In the genomic region with DNA sequence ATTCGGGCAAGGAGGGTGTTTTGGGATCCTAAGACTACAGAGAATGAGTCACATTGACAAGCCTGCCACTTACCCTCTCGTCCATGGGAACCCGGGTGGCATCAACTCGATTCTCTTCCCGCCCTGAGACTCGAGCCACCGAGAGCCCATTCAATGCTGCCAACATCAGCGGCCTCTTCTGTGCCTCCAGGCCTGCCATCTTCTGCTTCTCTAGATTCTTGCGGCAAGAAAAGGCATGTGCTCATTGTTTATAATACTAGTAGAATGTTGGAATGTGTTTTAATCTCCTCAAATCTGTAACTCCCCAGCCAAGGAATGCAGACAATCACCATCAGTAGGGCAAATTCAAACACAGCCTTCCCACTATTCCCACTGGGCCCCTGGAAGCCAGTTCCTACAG, we compare ENCODE assay signal across 18 cellular contexts.
A peak's percentile ranks its signal among the peaks of the same experiment; 100 is the strongest.
DNase-seq lines count a peak whose midpoint lies in the region; ATAC-seq, FAIRE-seq and TF ChIP-seq lines count a peak whose summit lies in the region.
"Had no signal": no experiment of that assay in that cellular context is flagged by ENCODE, and none has a peak within 500 bp of the region (broad histone marks: within the 10 kb centered on the region; RNA-seq: fewer than 3 reads in every experiment).

No MANE protein-coding gene starts in this region.

- DNase-seq in AG20443 (ENCODE audit: low spot score): peak; percentile 69
- DNase-seq in Panc1 (ENCODE audit: low read depth, low spot score): no peak
- DNase-seq in endothelial cell of umbilical vein (ENCODE audit: low read depth, low spot score): peak; percentile 17
- no peak for DNase-seq in osteocyte (ENCODE audit: extremely low spot score, unreplicated experiment)
- no peak for DNase-seq in CD4-positive, alpha-beta memory T cell
- no peak for DNase-seq in RKO (ENCODE audit: low spot score)
- DNase-seq in COR-L47 (lab: John Stamatoyannopoulos, UW): no peak
- no peak for DNase-seq in UCSD-AML1 (lab: John Stamatoyannopoulos, UW; ENCODE audit: unreplicated experiment)
- DNase-seq: activated CD4-positive, alpha-beta T cell treated with anti-CD3 and anti-CD28 coated beads, Interleukin-2, amount 50 U/mL, for 4 hours; NCI-H1436; NCI-H524 treated with DMSO at 0.1 percent for 48 hours; stimulated activated CD8-positive, alpha-beta memory T cell treated with anti-CD3 and anti-CD28 coated beads, Interleukin-4, amount 100 ng/mL, for 48 hours had no signal

- H3K27me3 ChIP-seq in Panc1 (ENCODE audit: control insufficient read depth, insufficient read depth, low read length) (no peaks in the 10 kb centered on the region), endothelial cell of umbilical vein (ENCODE audit: control insufficient read depth in 2 of 2, insufficient read depth in 2 of 2, low read length in 2 of 2) (no peaks in the 10 kb centered on the region)
- no peaks in the 10 kb centered on the region for H3K27me3 ChIP-seq in CD4-positive, alpha-beta memory T cell (ENCODE audit: insufficient read depth, low read length)
- H3K27me3 ChIP-seq: BLaER1 treated with 17β-estradiol and CSF1 and Interleukin-3, amounts not matched to agents 10 nM and 100 nM had no signal

- H3K9me3 ChIP-seq in Panc1 (ENCODE audit: control insufficient read depth, insufficient read depth, low read depth, low read length) (no peaks in the 10 kb centered on the region), endothelial cell of umbilical vein (replicated peaks; ENCODE audit: control insufficient read depth, insufficient read depth, low read length) (no peaks in the 10 kb centered on the region)
- H3K9me3 ChIP-seq in CD4-positive, alpha-beta memory T cell (ENCODE audit: control insufficient read depth in 1 of 2, low read length in 2 of 2): no peaks in the 10 kb centered on the region
- H3K9me3 ChIP-seq: BLaER1 treated with 17β-estradiol and CSF1 and Interleukin-3, amounts not matched to agents 10 nM and 100 nM had no signal

- H3K9ac ChIP-seq in endothelial cell of umbilical vein (replicated peaks; ENCODE audit: extremely low read depth, insufficient read depth, low read length): no peak overlapping the region
- H3K9ac ChIP-seq: BLaER1 treated with 17β-estradiol and CSF1 and Interleukin-3, amounts not matched to agents 10 nM and 100 nM; parathyroid adenoma had no signal

- peaks cover 42% of the 10 kb centered on the region for H3K36me3 Mint-ChIP-seq in osteocyte (ENCODE audit: unreplicated experiment)
- H3K36me3 Mint-ChIP-seq in CD4-positive, alpha-beta memory T cell: no peaks in the 10 kb centered on the region

- H2AFZ ChIP-seq in endothelial cell of umbilical vein (ENCODE audit: low read depth, low read length): no peak overlapping the region
- H2AFZ ChIP-seq: parathyroid adenoma had no signal

- H3K9me1 ChIP-seq in endothelial cell of umbilical vein (replicated peaks; ENCODE audit: control insufficient read depth, extremely low read depth, insufficient read depth, low read length): no peaks in the 10 kb centered on the region

- no peak overlapping the region for H3K4me3 ChIP-seq in Panc1 (ENCODE audit: low read depth in 2 of 2, low read length in 2 of 2)
- no peak overlapping the region for H3K4me3 ChIP-seq in endothelial cell of umbilical vein (replicated peaks in 1 of 3; ENCODE audit: insufficient read depth in 1 of 3, low read depth in 1 of 3, low read length in 3 of 3)
- no peak overlapping the region for H3K4me3 ChIP-seq in CD4-positive, alpha-beta memory T cell (ENCODE audit: low read length in 2 of 2)
- H3K4me3 ChIP-seq: BLaER1 treated with 17β-estradiol and CSF1 and Interleukin-3, amounts not matched to agents 10 nM and 100 nM had no signal

- H3K4me1 ChIP-seq in Panc1 (ENCODE audit: control insufficient read depth, insufficient read depth, low read length): peaks cover 30% of the 10 kb centered on the region
- H3K4me1 ChIP-seq in endothelial cell of umbilical vein (ENCODE audit: control insufficient read depth, extremely low read depth, insufficient read depth, low read length): no peaks in the 10 kb centered on the region
- H3K4me1 ChIP-seq in CD4-positive, alpha-beta memory T cell (ENCODE audit: insufficient read depth, low read length): no peaks in the 10 kb centered on the region
- H3K4me1 ChIP-seq: BLaER1 treated with 17β-estradiol and CSF1 and Interleukin-3, amounts not matched to agents 10 nM and 100 nM; parathyroid adenoma had no signal

- ATAC-seq in Panc1: peak; percentile 42

- H3K4me3 Mint-ChIP-seq in osteocyte (ENCODE audit: unreplicated experiment): peak overlapping the region; percentile 20
- no peak overlapping the region for H3K4me3 Mint-ChIP-seq in CD4-positive, alpha-beta memory T cell
- H3K4me3 Mint-ChIP-seq: brain; T-helper 2 cell treated with Interferon-gamma antibody and Interleukin-4, amounts not matched to agents 5 μg/mL and 100 μg/mL, for 36 hours had no signal

- dilution Hi-C loops in endothelial cell of umbilical vein (cut with MboI; ENCODE audit: extremely low pct_ligation_motif_present, low sequenced_read_pairs): no loop called here

- in situ Hi-C loops in Panc1 (cut with HindIII; ENCODE audit: low pct_unique_long_range_greater_than_20kb, low sequenced_read_pairs): no loop called here

- no peak for FAIRE-seq in endothelial cell of umbilical vein (lab: Jason Lieb, UNC)
- FAIRE-seq: G401.6 had no signal

- H3K4me2 ChIP-seq in endothelial cell of umbilical vein (ENCODE audit: insufficient read depth, low read length): no peak overlapping the region
- H3K4me2 ChIP-seq: BLaER1 treated with 17β-estradiol and CSF1 and Interleukin-3, amounts not matched to agents 10 nM and 100 nM had no signal

- peaks cover 2% of the 10 kb centered on the region for H3K79me2 ChIP-seq in endothelial cell of umbilical vein (ENCODE audit: control insufficient read depth, insufficient read depth, low read length)
- H3K79me2 ChIP-seq: parathyroid adenoma had no signal

- intact Hi-C loops in Panc1 (cut with micrococcal nuclease; ENCODE audit: unreplicated experiment) (no loop called here), endothelial cell of umbilical vein (cut with micrococcal nuclease) (no loop called here)
- intact Hi-C loops in CD4-positive, alpha-beta memory T cell (cut with micrococcal nuclease): no loop called here

- H3K27ac Mint-ChIP-seq in osteocyte (ENCODE audit: unreplicated experiment): peak overlapping the region; percentile 86
- H3K27ac Mint-ChIP-seq in CD4-positive, alpha-beta memory T cell: no peak overlapping the region
- H3K27ac Mint-ChIP-seq: activated T-helper 2 cell treated with anti-CD3 and anti-CD28 coated beads, Interferon-gamma antibody, Interleukin-2, Interleukin-4, amounts not matched to agents 10 μg/mL and 5 μg/mL and 100 μg/mL, durations not matched to agents 14 hours and 24 hours and 36 hours; T-helper 2 cell treated with Interferon-gamma antibody and Interleukin-4, amounts not matched to agents 5 μg/mL and 100 μg/mL, for 36 hours had no signal

- CTCF ChIA-PET in Panc1 (lab: Charles Lee): no interaction called here
- CTCF ChIA-PET in endothelial cell of umbilical vein (lab: Charles Lee): interaction anchor here (0.6 to 3.4 kb wide), 3 partner anchors 207 to 222 kb away, joined by 3 to 17 read pairs (median 5); no protein-coding TSS in a partner anchor
- CTCF ChIA-PET in CD4-positive, alpha-beta memory T cell (lab: Charles Lee; ENCODE audit: partially characterized antibody): no interaction called here

- H4K20me1 ChIP-seq in endothelial cell of umbilical vein (replicated peaks; ENCODE audit: control insufficient read depth, extremely low read depth, insufficient read depth, low read length): no peaks in the 10 kb centered on the region
- H4K20me1 ChIP-seq: BLaER1 treated with 17β-estradiol and CSF1 and Interleukin-3, amounts not matched to agents 10 nM and 100 nM had no signal

- no peaks in the 10 kb centered on the region for H3K9me3 Mint-ChIP-seq in osteocyte (ENCODE audit: unreplicated experiment)
- H3K9me3 Mint-ChIP-seq in CD4-positive, alpha-beta memory T cell: no peaks in the 10 kb centered on the region
- H3K9me3 Mint-ChIP-seq: activated T-helper 2 cell treated with anti-CD3 and anti-CD28 coated beads, Interferon-gamma antibody, Interleukin-2, Interleukin-4, amounts not matched to agents 10 μg/mL and 5 μg/mL and 100 μg/mL, durations not matched to agents 14 hours and 24 hours and 36 hours; brain; T-helper 2 cell treated with Interferon-gamma antibody and Interleukin-4, amounts not matched to agents 5 μg/mL and 100 μg/mL, for 36 hours had no signal

- peaks cover 78% of the 10 kb centered on the region for H3K4me1 Mint-ChIP-seq in osteocyte (ENCODE audit: unreplicated experiment)
- no peaks in the 10 kb centered on the region for H3K4me1 Mint-ChIP-seq in CD4-positive, alpha-beta memory T cell

- H3K27me3 Mint-ChIP-seq in osteocyte (ENCODE audit: unreplicated experiment): no peaks in the 10 kb centered on the region
- peaks cover 0 to 3% of the 10 kb centered on the region in 2 donors for H3K27me3 Mint-ChIP-seq in CD4-positive, alpha-beta memory T cell
- H3K27me3 Mint-ChIP-seq: brain had no signal

- peak overlapping the region; percentile 1; the same call in 1 of the 2 replicates for H3K27ac ChIP-seq in Panc1 (ENCODE audit: low read length)
- H3K27ac ChIP-seq in endothelial cell of umbilical vein (ENCODE audit: insufficient read depth, low read depth, low read length): no peak overlapping the region
- no peak overlapping the region for H3K27ac ChIP-seq in CD4-positive, alpha-beta memory T cell (ENCODE audit: low read depth, low read length)
- H3K27ac ChIP-seq: BLaER1 treated with 17β-estradiol and CSF1 and Interleukin-3, amounts not matched to agents 10 nM and 100 nM; parathyroid adenoma had no signal

- H3K36me3 ChIP-seq in Panc1 (ENCODE audit: control insufficient read depth, insufficient read depth, low read length): peaks cover 55% of the 10 kb centered on the region
- H3K36me3 ChIP-seq in endothelial cell of umbilical vein (ENCODE audit: control insufficient read depth in 2 of 2, extremely low read depth in 1 of 2, insufficient read depth in 2 of 2, low read length in 2 of 2): peaks cover 11 to 21% of the 10 kb centered on the region in 2 experiments
- no peaks in the 10 kb centered on the region for H3K36me3 ChIP-seq in CD4-positive, alpha-beta memory T cell (ENCODE audit: insufficient read depth, low read length)
- H3K36me3 ChIP-seq: BLaER1 treated with 17β-estradiol and CSF1 and Interleukin-3, amounts not matched to agents 10 nM and 100 nM had no signal

- BruUV-seq in Panc1 (replicated peaks; lab: Mats Ljungman, UMichigan): no TSS peak
- no TSS peak for BruUV-seq in endothelial cell of umbilical vein (replicated peaks; lab: Mats Ljungman, UMichigan)

- POLR2A ChIA-PET in Panc1 (lab: Charles Lee): interaction anchor here (0.7 kb wide), 1 partner anchor 119 kb away, joined by 3 read pairs; no protein-coding TSS in a partner anchor
- POLR2A ChIA-PET in endothelial cell of umbilical vein (lab: Charles Lee): no interaction called here
- POLR2A ChIA-PET in CD4-positive, alpha-beta memory T cell (lab: Charles Lee; ENCODE audit: partially characterized antibody): no interaction called here

- no peak for TF ChIP-seq CTCF in Panc1 (IDR thresholded peaks at IDR 0.05)
- no peak for TF ChIP-seq CTCF in endothelial cell of umbilical vein (IDR thresholded peaks at IDR 0.05; ENCODE audit: extremely low read depth in 1 of 2, insufficient read depth in 1 of 2, low read depth in 1 of 2, low read length in 2 of 2)
- peak; percentile 6 for TF ChIP-seq CTCF in osteocyte (IDR thresholded peaks at IDR 0.05)

- no peak for TF ChIP-seq POLR2A in endothelial cell of umbilical vein (IDR thresholded peaks at IDR 0.05; ENCODE audit: low read depth, low read length)

Comparison
In these comparisons a context has a peak if more than half of its experiments do, and no peak if none do; other contexts are left out.
1. DNase-seq: peak in AG20443 (single experiment) and endothelial cell of umbilical vein (single experiment); none in Panc1 (single experiment), osteocyte (single experiment), CD4-positive, alpha-beta memory T cell (0 of 5), RKO (single experiment), COR-L47 (single experiment) and UCSD-AML1 (single experiment).